ENCODE assay signal across 17 cellular contexts in genomic region chr2:18124126-18124835, GRCh38.
DNase-seq lines count a peak whose midpoint lies in the region; ATAC-seq, FAIRE-seq and TF ChIP-seq lines count a peak whose summit lies in the region.
"Had no signal": no experiment of that assay in that cellular context is flagged by ENCODE, and none has a peak within 500 bp of the region (broad histone marks: within the 10 kb centered on the region; RNA-seq: fewer than 3 reads in every experiment).

No MANE protein-coding gene starts in this region.

- H3K9me3 ChIP-seq in neuronal stem cell (replicated peaks in 1 of 2; ENCODE audit: control insufficient read depth in 2 of 2, insufficient read depth in 1 of 2, low read depth in 1 of 2, low read length in 2 of 2) (no peaks in the 10 kb centered on the region), T-helper 17 cell (ENCODE audit: control insufficient read depth, low read length, poor library complexity, severe bottlenecking) (no peaks in the 10 kb centered on the region)
- H3K9me3 ChIP-seq: BE2C, HAP-1 had no signal

- no peak overlapping the region for H3K9ac ChIP-seq in neuronal stem cell (ENCODE audit: low read depth, low read length, poor library complexity)

- no peaks in the 10 kb centered on the region for H3K4me1 Mint-ChIP-seq in naive thymus-derived CD8-positive, alpha-beta T cell
- no peaks in the 10 kb centered on the region for H3K4me1 Mint-ChIP-seq in T-helper 17 cell
- H3K4me1 Mint-ChIP-seq: CD8-positive, alpha-beta memory T cell had no signal

- H2BK120ac ChIP-seq in neuronal stem cell (ENCODE audit: low read depth, low read length), result no peak overlapping the region

- no peak overlapping the region for H2BK12ac ChIP-seq in neuronal stem cell (ENCODE audit: low read length)

- no peak overlapping the region for H4K91ac ChIP-seq in neuronal stem cell (ENCODE audit: low read depth, low read length, poor library complexity)

- no peak overlapping the region for H2AFZ ChIP-seq in neuronal stem cell (ENCODE audit: low read length)

- H3K27me3 ChIP-seq in neuronal stem cell (ENCODE audit: control insufficient read depth in 3 of 3, insufficient read depth in 3 of 3, low read depth in 1 of 3, low read length in 3 of 3), result no peaks in the 10 kb centered on the region
- H3K27me3 ChIP-seq: BE2C had no signal

- H3K27ac ChIP-seq in neuronal stem cell (replicated peaks; ENCODE audit: low read length), result no peak overlapping the region
- H3K27ac ChIP-seq: HL-60 had no signal

- H3K36me3 Mint-ChIP-seq in naive thymus-derived CD8-positive, alpha-beta T cell, result no peaks in the 10 kb centered on the region
- H3K36me3 Mint-ChIP-seq in T-helper 17 cell (ENCODE audit: low read depth), result no peaks in the 10 kb centered on the region
- H3K36me3 Mint-ChIP-seq: CD4-positive, CD25-positive, alpha-beta regulatory T cell; CD8-positive, alpha-beta memory T cell had no signal

- H4K8ac ChIP-seq in neuronal stem cell (ENCODE audit: low read depth, low read length), result peak overlapping the region; percentile 58

- no peak overlapping the region for H3K23ac ChIP-seq in neuronal stem cell (ENCODE audit: low read depth, low read length, poor library complexity)

- H3K4me3 ChIP-seq in neuronal stem cell (ENCODE audit: low read length in 2 of 2), result no peak overlapping the region
- H3K4me3 ChIP-seq: HAP-1 had no signal

- H2BK15ac ChIP-seq in neuronal stem cell (ENCODE audit: low read length), result no peak overlapping the region

- TF ChIP-seq POLR2A in GM12891 (IDR thresholded peaks at IDR 0.05; ENCODE audit: low read depth, low read length), result no peak

- no peaks in the 10 kb centered on the region for H3K79me1 ChIP-seq in neuronal stem cell (ENCODE audit: low read depth, low read length)

- in situ Hi-C loops in G401 (cut with HindIII; ENCODE audit: low sequenced_read_pairs), result no loop called here

- H3K4me3 Mint-ChIP-seq in naive thymus-derived CD8-positive, alpha-beta T cell, result no peak overlapping the region
- H3K4me3 Mint-ChIP-seq in T-helper 17 cell, result no peak overlapping the region
- H3K4me3 Mint-ChIP-seq: CD4-positive, CD25-positive, alpha-beta regulatory T cell; CD8-positive, alpha-beta memory T cell had no signal

- H3K18ac ChIP-seq in neuronal stem cell (ENCODE audit: low read length), result peak overlapping the region; percentile 86

- DNase-seq in G401 (ENCODE audit: low spot score) (peak; percentile 89), GM12891 (ENCODE audit: insufficient read length, low spot score) (no peak), cerebellum (ENCODE audit: low spot score) (peak; percentile 63), neuronal stem cell (ENCODE audit: low spot score) (no peak), T-helper 17 cell (no peak)
- no peak for DNase-seq in naive thymus-derived CD8-positive, alpha-beta T cell
- DNase-seq: ACHN; BE2C; CD4-positive, CD25-positive, alpha-beta regulatory T cell; CD8-positive, alpha-beta memory T cell; COR-L47; GDM1 had no signal

- ATAC-seq in HG02623 (IDR thresholded peaks at IDR 0.05; ENCODE audit: unreplicated experiment), result no peak
- ATAC-seq in naive thymus-derived CD8-positive, alpha-beta T cell, result no peak
- no peak for ATAC-seq in T-helper 17 cell

- POLR2A ChIA-PET in naive thymus-derived CD8-positive, alpha-beta T cell (lab: Charles Lee), result no interaction called here

- no peak overlapping the region for H3K4me2 ChIP-seq in neuronal stem cell (ENCODE audit: insufficient read depth, low read length, poor library complexity, severe bottlenecking)

- no peak overlapping the region for H2BK5ac ChIP-seq in neuronal stem cell (ENCODE audit: low read length)

- no peak overlapping the region for H3K27ac Mint-ChIP-seq in naive thymus-derived CD8-positive, alpha-beta T cell
- no peak overlapping the region for H3K27ac Mint-ChIP-seq in T-helper 17 cell
- H3K27ac Mint-ChIP-seq: CD4-positive, CD25-positive, alpha-beta regulatory T cell; CD8-positive, alpha-beta memory T cell had no signal

- H3K27me3 Mint-ChIP-seq in naive thymus-derived CD8-positive, alpha-beta T cell, result peaks cover 6 to 39% (median 9%) of the 10 kb centered on the region in 5 donors
- H3K27me3 Mint-ChIP-seq in T-helper 17 cell, result peaks cover 19% of the 10 kb centered on the region
- H3K27me3 Mint-ChIP-seq: CD4-positive, CD25-positive, alpha-beta regulatory T cell had no signal

- H3K4me1 ChIP-seq in neuronal stem cell (ENCODE audit: control insufficient read depth in 2 of 2, insufficient read depth in 1 of 2, low read depth in 1 of 2, low read length in 2 of 2), result no peaks in the 10 kb centered on the region
- H3K4me1 ChIP-seq: HAP-1 had no signal

- H3K4ac ChIP-seq in neuronal stem cell (ENCODE audit: low read length), result no peak overlapping the region

- FAIRE-seq in GM12891 (lab: Jason Lieb, UNC), result peak; percentile 9
- FAIRE-seq: A204.1, H1 had no signal

- peak overlapping the region; percentile 50 for H3K14ac ChIP-seq in neuronal stem cell (ENCODE audit: low read length)

- no peak overlapping the region for H2AK5ac ChIP-seq in neuronal stem cell (ENCODE audit: low read depth, low read length)

- no CpG with 5 or more reads among the region's 6 CpGs for WGBS in neuronal stem cell (ENCODE audit: extremely low coverage in 2 of 2, insufficient read length in 2 of 2, insufficient replicate concordance in 1 of 2), 2 donors

- peaks cover 0 to 1% (median 0%) of the 10 kb centered on the region in 9 donors for H3K9me3 Mint-ChIP-seq in naive thymus-derived CD8-positive, alpha-beta T cell

- H3K36me3 ChIP-seq in neuronal stem cell (replicated peaks in 1 of 2; ENCODE audit: control insufficient read depth in 2 of 2, insufficient read depth in 2 of 2, low read length in 2 of 2), result no peaks in the 10 kb centered on the region
- H3K36me3 ChIP-seq: BE2C, HAP-1 had no signal

TF ChIP-seq in GM12891, 5 proteins besides CTCF, POLR2A, EP300 and RAD21:
- TF ChIP-seq SPI1 (IDR thresholded peaks at IDR 0.05; ENCODE audit: low read depth, low read length) (no peak), TAF1 (IDR thresholded peaks at IDR 0.05; ENCODE audit: low read depth, low read length) (no peak)
TF ChIP-seq in GM12891: peak in this region for 0.

Comparison
In these comparisons a context has a peak if more than half of its experiments do, and no peak if none do; other contexts are left out.
1. DNase-seq: peak in G401 (single experiment) and cerebellum (single experiment); none in GM12891 (single experiment), neuronal stem cell (single experiment), naive thymus-derived CD8-positive, alpha-beta T cell (0 of 10) and T-helper 17 cell (0 of 3).